In genomic region chr17:28550858-28551257, GRCh38 we compare ENCODE assay signal across 15 cellular contexts. TPM values are rescaled to one million over a fixed set of nuclear protein-coding genes. Genes with fewer than 3 reads are reported as not detected.
DNase-seq lines count a peak whose midpoint lies in the region; ATAC-seq, FAIRE-seq and TF ChIP-seq lines count a peak whose summit lies in the region.
"Had no signal": no experiment of that assay in that cellular context is flagged by ENCODE, and none has a peak within 500 bp of the region (broad histone marks: within the 10 kb centered on the region; RNA-seq: fewer than 3 reads in every experiment).

No MANE protein-coding gene starts in this region.

- H3K9me2 ChIP-seq in Karpas-422 (replicated peaks; ENCODE audit: insufficient read depth, low read length), result no peaks in the 10 kb centered on the region

- 82 to 100% (median 100%) methylated on average over 1 of the region's 1 CpG for WGBS in ovary, 3 donors

- no peak for DNase-seq in activated naive CD8-positive, alpha-beta T cell treated with anti-CD3 and anti-CD28 coated beads, Interleukin-2, amount 50 U/mL, for 24 hours
- no peak for DNase-seq in Karpas-422
- DNase-seq in hepatic stellate cell (ENCODE audit: low spot score), result no peak
- DNase-seq in GM19239 (ENCODE audit: insufficient read length, low spot score), result no peak
- DNase-seq in ovary, result no peak
- DNase-seq: RPMI8226; stimulated activated naive CD4-positive, alpha-beta T cell treated with Interleukin-2 at 50 U/mL for 16 hours had no signal

- no peak for TF ChIP-seq POLR2A in ovary (IDR thresholded peaks at IDR 0.05)

- peak overlapping the region; percentile 87 for H3K27ac Mint-ChIP-seq in activated naive CD8-positive, alpha-beta T cell
- no peak overlapping the region for H3K27ac Mint-ChIP-seq in activated naive CD8-positive, alpha-beta T cell treated with anti-CD3 and anti-CD28 coated beads, Interleukin-2, amount 50 U/mL, for 24 hours
- H3K27ac Mint-ChIP-seq in dendritic cell treated with granulocyte-macrophage colony-stimulating factor and Interleukin-4, amounts not matched to agents 40 ng/mL and 50 ng/mL, for 4 days, result peak overlapping the region; percentile 81
- peak overlapping the region; percentile 86 for H3K27ac Mint-ChIP-seq in stimulated activated memory B cell treated with anti-CD40 and anti-IgM and Interleukin-4, amounts not matched to agents 10 μg/mL and 1 μg/mL and 100 μg/mL, for 72 hours

- H2AFZ ChIP-seq in Karpas-422 (ENCODE audit: low read length), result no peak overlapping the region

- peak overlapping the region; percentile 74 for H3K4me2 ChIP-seq in Karpas-422 (ENCODE audit: low read depth, low read length, poor library complexity, severe bottlenecking)

- H3K27me3 Mint-ChIP-seq in activated naive CD8-positive, alpha-beta T cell, result no peaks in the 10 kb centered on the region
- no peaks in the 10 kb centered on the region for H3K27me3 Mint-ChIP-seq in activated naive CD8-positive, alpha-beta T cell treated with anti-CD3 and anti-CD28 coated beads, Interleukin-2, amount 50 U/mL, for 24 hours
- no peaks in the 10 kb centered on the region for H3K27me3 Mint-ChIP-seq in dendritic cell treated with granulocyte-macrophage colony-stimulating factor and Interleukin-4, amounts not matched to agents 40 ng/mL and 50 ng/mL, for 4 days
- H3K27me3 Mint-ChIP-seq in stimulated activated memory B cell treated with anti-CD40 and anti-IgM and Interleukin-4, amounts not matched to agents 10 μg/mL and 1 μg/mL and 100 μg/mL, for 72 hours, result no peaks in the 10 kb centered on the region

- no peak for TF ChIP-seq CTCF in ovary (IDR thresholded peaks at IDR 0.05)

- H3K27me3 ChIP-seq in Karpas-422 (ENCODE audit: low read length) (no peaks in the 10 kb centered on the region), ovary (no peaks in the 10 kb centered on the region)
- H3K27me3 ChIP-seq: cardiac muscle cell had no signal

- FAIRE-seq in GM19239 (lab: Jason Lieb, UNC), result no peak
- FAIRE-seq: TTC549 had no signal

- peaks cover 46% of the 10 kb centered on the region for H3K4me1 Mint-ChIP-seq in activated naive CD8-positive, alpha-beta T cell (ENCODE audit: low read depth)
- peaks cover 54% of the 10 kb centered on the region for H3K4me1 Mint-ChIP-seq in activated naive CD8-positive, alpha-beta T cell treated with anti-CD3 and anti-CD28 coated beads, Interleukin-2, amount 50 U/mL, for 24 hours
- peaks cover 69% of the 10 kb centered on the region for H3K4me1 Mint-ChIP-seq in dendritic cell treated with granulocyte-macrophage colony-stimulating factor and Interleukin-4, amounts not matched to agents 40 ng/mL and 50 ng/mL, for 4 days (ENCODE audit: low read depth)
- H3K4me1 Mint-ChIP-seq in stimulated activated memory B cell treated with anti-CD40 and anti-IgM and Interleukin-4, amounts not matched to agents 10 μg/mL and 1 μg/mL and 100 μg/mL, for 72 hours, result peaks cover 68% of the 10 kb centered on the region

- TF ChIP-seq EP300 in ovary (IDR thresholded peaks at IDR 0.05), result no peak

- H3K4me3 Mint-ChIP-seq in activated naive CD8-positive, alpha-beta T cell, result peak overlapping the region; percentile 90
- no peak overlapping the region for H3K4me3 Mint-ChIP-seq in activated naive CD8-positive, alpha-beta T cell treated with anti-CD3 and anti-CD28 coated beads, Interleukin-2, amount 50 U/mL, for 24 hours
- H3K4me3 Mint-ChIP-seq in dendritic cell treated with granulocyte-macrophage colony-stimulating factor and Interleukin-4, amounts not matched to agents 40 ng/mL and 50 ng/mL, for 4 days, result peak overlapping the region; percentile 90
- peak overlapping the region; percentile 97 for H3K4me3 Mint-ChIP-seq in stimulated activated memory B cell treated with anti-CD40 and anti-IgM and Interleukin-4, amounts not matched to agents 10 μg/mL and 1 μg/mL and 100 μg/mL, for 72 hours

- no peak for ATAC-seq in activated naive CD8-positive, alpha-beta T cell treated with anti-CD3 and anti-CD28 coated beads, Interleukin-2, amount 50 U/mL, for 24 hours
- no peak for ATAC-seq in stimulated activated memory B cell treated with anti-CD40 and anti-IgM and Interleukin-4, amounts not matched to agents 10 μg/mL and 1 μg/mL and 100 μg/mL, for 72 hours
- ATAC-seq: esophagus mucosa had no signal

- H3K9me3 ChIP-seq in Karpas-422 (ENCODE audit: low read length) (no peaks in the 10 kb centered on the region), ovary (no peaks in the 10 kb centered on the region)

- H3K9ac ChIP-seq in Karpas-422 (ENCODE audit: low read length), result 0 out of 2 replicates have a peak overlapping the region, but pooled peaks have one; percentile 86

- H3K4me1 ChIP-seq in Karpas-422 (ENCODE audit: low read length) (peaks cover 42% of the 10 kb centered on the region), ovary (ENCODE audit: insufficient read depth) (peaks cover 6% of the 10 kb centered on the region)

- peaks cover 17% of the 10 kb centered on the region; the same call in 1 of the 2 replicates for H4K20me1 ChIP-seq in Karpas-422 (ENCODE audit: insufficient read depth, low read depth, low read length)

- H3K36me3 Mint-ChIP-seq in activated naive CD8-positive, alpha-beta T cell, result peaks cover 4% of the 10 kb centered on the region
- peaks cover 27% of the 10 kb centered on the region for H3K36me3 Mint-ChIP-seq in activated naive CD8-positive, alpha-beta T cell treated with anti-CD3 and anti-CD28 coated beads, Interleukin-2, amount 50 U/mL, for 24 hours (ENCODE audit: low read depth)
- peaks cover 69% of the 10 kb centered on the region for H3K36me3 Mint-ChIP-seq in dendritic cell treated with granulocyte-macrophage colony-stimulating factor and Interleukin-4, amounts not matched to agents 40 ng/mL and 50 ng/mL, for 4 days (ENCODE audit: low read depth)
- peaks cover 23% of the 10 kb centered on the region for H3K36me3 Mint-ChIP-seq in stimulated activated memory B cell treated with anti-CD40 and anti-IgM and Interleukin-4, amounts not matched to agents 10 μg/mL and 1 μg/mL and 100 μg/mL, for 72 hours

- H3K4me3 ChIP-seq in Karpas-422 (ENCODE audit: low read length) (no peak overlapping the region; the same call in 1 of the 2 replicates), ovary (no peak overlapping the region)
- H3K4me3 ChIP-seq: lung had no signal

- intact Hi-C loops in dendritic cell treated with granulocyte-macrophage colony-stimulating factor and Interleukin-4, amounts not matched to agents 40 ng/mL and 50 ng/mL, for 4 days (cut with micrococcal nuclease), result loop anchor here (5.0 kb wide), 1 partner anchor 61 kb away; the partner anchor contains the start of gene RSKR
- intact Hi-C loops in ovary (cut with DNase I), result no loop called here

- no peaks in the 10 kb centered on the region for H3K79me2 ChIP-seq in Karpas-422 (ENCODE audit: low read length)

- H3K27ac ChIP-seq in Karpas-422 (ENCODE audit: low read length) (no peak overlapping the region), ovary (no peak overlapping the region)
- H3K27ac ChIP-seq: cardiac muscle cell had no signal

- no peaks in the 10 kb centered on the region for H3K9me3 Mint-ChIP-seq in activated naive CD8-positive, alpha-beta T cell (ENCODE audit: low read depth)
- H3K9me3 Mint-ChIP-seq in activated naive CD8-positive, alpha-beta T cell treated with anti-CD3 and anti-CD28 coated beads, Interleukin-2, amount 50 U/mL, for 24 hours, result no peaks in the 10 kb centered on the region
- H3K9me3 Mint-ChIP-seq in dendritic cell treated with granulocyte-macrophage colony-stimulating factor and Interleukin-4, amounts not matched to agents 40 ng/mL and 50 ng/mL, for 4 days, result no peaks in the 10 kb centered on the region
- no peaks in the 10 kb centered on the region for H3K9me3 Mint-ChIP-seq in stimulated activated memory B cell treated with anti-CD40 and anti-IgM and Interleukin-4, amounts not matched to agents 10 μg/mL and 1 μg/mL and 100 μg/mL, for 72 hours

- H3K36me3 ChIP-seq in Karpas-422 (ENCODE audit: insufficient read depth, low read length), result peaks cover 10% of the 10 kb centered on the region
- no peaks in the 10 kb centered on the region for H3K36me3 ChIP-seq in ovary

RNA-seq across cellular contexts. Expression of gene UNC119, which starts 1.6 kb away (rescaled TPM):
- total RNA-seq in Karpas-422 (2014; rRNA removed; shearing (Covaris generic); ENCODE audit: low replicate concordance), result 34.0 and 70.2 TPM in 2 replicates
- total RNA-seq in ovary, result 10 to 100 TPM; 14.4 to 27.3 (median 19.5) TPM
- polyA plus RNA-seq in ovary, result 10 to 100 TPM; 18.6 to 19.3 TPM

RNA-seq across cellular contexts. Expression of gene PIGS, which starts 20.5 kb away (rescaled TPM):
- total RNA-seq in Karpas-422 (2014; rRNA removed; shearing (Covaris generic); ENCODE audit: low replicate concordance), result 39.2 and 50.2 TPM in 2 replicates
- 10 to 100 TPM; 16.1 to 42.2 (median 33.5) TPM for total RNA-seq in ovary
- 10 to 100 TPM; 26.6 to 64.8 TPM for polyA plus RNA-seq in ovary

RNA-seq across cellular contexts. Expression of gene ALDOC, which starts 25.8 kb away (rescaled TPM):
- 309 and 552 TPM in 2 replicates for total RNA-seq in Karpas-422 (2014; rRNA removed; shearing (Covaris generic); ENCODE audit: low replicate concordance)
- 10 to 100 TPM; 17.1 to 71.5 (median 28.4) TPM for total RNA-seq in ovary
- polyA plus RNA-seq in ovary, result 10 to 100 TPM; 25.4 to 39.1 TPM

RNA-seq across cellular contexts. Expression of gene FOXN1, which starts 44.7 kb away (rescaled TPM):
- not detected in 2 replicates for total RNA-seq in Karpas-422 (2014; rRNA removed; shearing (Covaris generic); ENCODE audit: low replicate concordance)
- total RNA-seq in ovary, result not detected
- polyA plus RNA-seq in ovary, result not detected
- total RNA-seq: pulmonary artery endothelial cell had no signal
- polyA plus RNA-seq: cardiac muscle cell had no signal

RNA-seq across cellular contexts. Expression of gene SPAG5, which starts 48.0 kb away (rescaled TPM):
- total RNA-seq in Karpas-422 (2014; rRNA removed; shearing (Covaris generic); ENCODE audit: low replicate concordance), result 51.0 and 58.1 TPM in 2 replicates
- total RNA-seq in ovary, result 1 to 10 TPM; 2.1 to 5.0 (median 3.3) TPM
- polyA plus RNA-seq in ovary, result 1 to 10 TPM; 2.9 to 3.8 TPM
